In genomic region chr2:150136901-150137300, GRCh38 we compare ENCODE assay signal across 1 cellular context.
TF ChIP-seq lines count a peak whose summit lies in the region.

No MANE protein-coding gene starts in this region.

TF ChIP-seq in IMR-90, 13 proteins besides CTCF, POLR2A, EP300 and RAD21 (continued from another document):
- no peak for TF ChIP-seq USF2 (IDR thresholded peaks at IDR 0.05; ENCODE audit: low read depth, low read length)
- no peak for TF ChIP-seq RFX5 (IDR thresholded peaks at IDR 0.05; ENCODE audit: low read depth, low read length)
- TF ChIP-seq CEBPB (IDR thresholded peaks at IDR 0.05; ENCODE audit: low read depth, low read length), result no peak
- no peak for TF ChIP-seq CHD1 (IDR thresholded peaks at IDR 0.05; ENCODE audit: low read depth, low read length)
- TF ChIP-seq NFE2L2 (IDR thresholded peaks at IDR 0.05; ENCODE audit: low read depth, low read length), result no peak
- no peak for TF ChIP-seq FOS (IDR thresholded peaks at IDR 0.05; ENCODE audit: low read depth, low read length)
- TF ChIP-seq MXI1 (IDR thresholded peaks at IDR 0.05; ENCODE audit: borderline replicate concordance, low read depth, low read length), result no peak
- no peak for TF ChIP-seq ELK1 (IDR thresholded peaks at IDR 0.05; ENCODE audit: borderline replicate concordance, low read depth, low read length)
- no peak for TF ChIP-seq MAFK (IDR thresholded peaks at IDR 0.05; ENCODE audit: low read depth, low read length)
